Comparison of ENCODE assay signal across 1 cellular context in the genomic region with DNA sequence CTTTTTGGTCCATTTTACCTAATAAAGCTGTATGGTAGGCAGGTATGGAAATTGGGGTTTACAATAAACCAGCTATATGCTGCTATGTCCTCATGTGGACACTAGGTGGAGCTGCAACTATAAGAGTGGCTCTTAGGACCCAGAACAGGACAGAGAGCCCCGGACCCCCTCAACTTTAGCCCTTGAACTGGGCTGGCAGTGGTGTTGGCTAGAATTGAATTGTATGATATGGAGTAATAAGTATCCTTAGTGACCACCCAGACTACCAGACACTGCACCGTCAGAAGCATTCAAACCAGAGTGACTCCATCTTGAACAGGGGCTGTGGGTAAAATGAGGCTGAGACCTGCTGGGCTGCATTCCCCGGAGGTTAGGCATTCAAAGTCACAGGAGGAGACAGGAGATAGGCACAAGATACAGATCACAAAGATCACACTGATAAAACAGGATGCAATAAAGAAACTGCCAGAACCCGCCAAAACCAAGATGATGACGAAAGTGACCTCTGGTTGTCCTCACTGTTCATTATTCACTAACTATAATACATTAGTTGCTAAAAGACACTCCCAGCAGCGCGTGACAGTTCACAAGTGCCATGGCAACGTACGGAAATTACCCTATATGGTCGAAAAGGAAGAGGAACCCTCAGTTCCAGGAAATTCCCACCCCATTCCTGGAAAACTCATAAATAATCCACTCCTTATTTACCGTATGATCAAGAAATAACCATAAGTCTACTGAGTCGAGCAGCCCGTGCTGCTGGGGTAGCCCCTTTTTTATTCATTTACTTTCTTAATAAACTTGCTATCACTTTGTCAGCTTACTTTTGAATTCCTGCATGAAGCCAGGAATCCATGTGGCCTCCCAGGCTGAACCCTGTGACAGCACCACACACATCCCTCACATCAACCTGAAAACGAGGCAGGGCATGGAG.
TF ChIP-seq lines count a peak whose summit lies in the region.

No MANE protein-coding gene starts in this region.

TF ChIP-seq in K562, 482 proteins besides CTCF, POLR2A, EP300 and RAD21 (continued from another document and continues in another):
- TF ChIP-seq, protein P1, sequence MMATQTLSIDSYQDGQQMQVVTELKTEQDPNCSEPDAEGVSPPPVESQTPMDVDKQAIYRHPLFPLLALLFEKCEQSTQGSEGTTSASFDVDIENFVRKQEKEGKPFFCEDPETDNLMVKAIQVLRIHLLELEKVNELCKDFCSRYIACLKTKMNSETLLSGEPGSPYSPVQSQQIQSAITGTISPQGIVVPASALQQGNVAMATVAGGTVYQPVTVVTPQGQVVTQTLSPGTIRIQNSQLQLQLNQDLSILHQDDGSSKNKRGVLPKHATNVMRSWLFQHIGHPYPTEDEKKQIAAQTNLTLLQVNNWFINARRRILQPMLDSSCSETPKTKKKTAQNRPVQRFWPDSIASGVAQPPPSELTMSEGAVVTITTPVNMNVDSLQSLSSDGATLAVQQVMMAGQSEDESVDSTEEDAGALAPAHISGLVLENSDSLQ (IDR thresholded peaks at IDR 0.05) = peak; percentile 96
- no peak for TF ChIP-seq NFYB (IDR thresholded peaks at IDR 0.05; ENCODE audit: extremely low read depth, insufficient read length)
- TF ChIP-seq, protein P2, sequence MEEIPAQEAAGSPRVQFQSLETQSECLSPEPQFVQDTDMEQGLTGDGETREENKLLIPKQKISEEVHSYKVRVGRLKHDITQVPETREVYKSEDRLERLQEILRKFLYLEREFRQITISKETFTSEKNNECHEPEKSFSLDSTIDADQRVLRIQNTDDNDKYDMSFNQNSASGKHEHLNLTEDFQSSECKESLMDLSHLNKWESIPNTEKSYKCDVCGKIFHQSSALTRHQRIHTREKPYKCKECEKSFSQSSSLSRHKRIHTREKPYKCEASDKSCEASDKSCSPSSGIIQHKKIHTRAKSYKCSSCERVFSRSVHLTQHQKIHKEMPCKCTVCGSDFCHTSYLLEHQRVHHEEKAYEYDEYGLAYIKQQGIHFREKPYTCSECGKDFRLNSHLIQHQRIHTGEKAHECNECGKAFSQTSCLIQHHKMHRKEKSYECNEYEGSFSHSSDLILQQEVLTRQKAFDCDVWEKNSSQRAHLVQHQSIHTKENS (CRISPR knock-in tag; IDR thresholded peaks at IDR 0.05) = peak; percentile 92
- TF ChIP-seq KHSRP (IDR thresholded peaks at IDR 0.05) = no peak
- no peak; the same call in 1 of the 2 replicates for TF ChIP-seq ZFX (CRISPR knock-in tag; IDR thresholded peaks at IDR 0.05)
- peak; percentile 95 for TF ChIP-seq BMI1 (IDR thresholded peaks at IDR 0.05; ENCODE audit: low read length)
- TF ChIP-seq NBN (IDR thresholded peaks at IDR 0.05; ENCODE audit: low read depth) = no peak; the same call in 1 of the 2 replicates
- peak; percentile 60; the same call in 1 of the 2 replicates for TF ChIP-seq SMARCC2 (IDR thresholded peaks at IDR 0.05; ENCODE audit: low read depth)
- TF ChIP-seq FOSL1 (tag; conservative IDR thresholded peaks at IDR 0.05) = peak; percentile 90
- TF ChIP-seq KDM1A (IDR thresholded peaks at IDR 0.05) = peak in 1 of 2 experiments; percentile 48; a peak in 1 of 4 replicates
- no peak for TF ChIP-seq MCM5 (IDR thresholded peaks at IDR 0.05; ENCODE audit: low read depth)
- TF ChIP-seq FOS (IDR thresholded peaks at IDR 0.05; ENCODE audit: extremely low read depth, insufficient read length) = no peak
- TF ChIP-seq ZNF12 (CRISPR knock-in tag; IDR thresholded peaks at IDR 0.05) = no peak
- TF ChIP-seq SMAD4 (CRISPR knock-in tag; conservative IDR thresholded peaks at IDR 0.05) = peak; percentile 100
- peak; percentile 89; the same call in 1 of the 2 replicates for TF ChIP-seq RB1 (IDR thresholded peaks at IDR 0.05; ENCODE audit: low read depth)
- TF ChIP-seq ARNT (IDR thresholded peaks at IDR 0.05) = peak; percentile 51 to 58; a peak in 2 of 4 replicates
- no peak for TF ChIP-seq COPS2 (conservative IDR thresholded peaks at IDR 0.05)
- TF ChIP-seq, protein P3, sequence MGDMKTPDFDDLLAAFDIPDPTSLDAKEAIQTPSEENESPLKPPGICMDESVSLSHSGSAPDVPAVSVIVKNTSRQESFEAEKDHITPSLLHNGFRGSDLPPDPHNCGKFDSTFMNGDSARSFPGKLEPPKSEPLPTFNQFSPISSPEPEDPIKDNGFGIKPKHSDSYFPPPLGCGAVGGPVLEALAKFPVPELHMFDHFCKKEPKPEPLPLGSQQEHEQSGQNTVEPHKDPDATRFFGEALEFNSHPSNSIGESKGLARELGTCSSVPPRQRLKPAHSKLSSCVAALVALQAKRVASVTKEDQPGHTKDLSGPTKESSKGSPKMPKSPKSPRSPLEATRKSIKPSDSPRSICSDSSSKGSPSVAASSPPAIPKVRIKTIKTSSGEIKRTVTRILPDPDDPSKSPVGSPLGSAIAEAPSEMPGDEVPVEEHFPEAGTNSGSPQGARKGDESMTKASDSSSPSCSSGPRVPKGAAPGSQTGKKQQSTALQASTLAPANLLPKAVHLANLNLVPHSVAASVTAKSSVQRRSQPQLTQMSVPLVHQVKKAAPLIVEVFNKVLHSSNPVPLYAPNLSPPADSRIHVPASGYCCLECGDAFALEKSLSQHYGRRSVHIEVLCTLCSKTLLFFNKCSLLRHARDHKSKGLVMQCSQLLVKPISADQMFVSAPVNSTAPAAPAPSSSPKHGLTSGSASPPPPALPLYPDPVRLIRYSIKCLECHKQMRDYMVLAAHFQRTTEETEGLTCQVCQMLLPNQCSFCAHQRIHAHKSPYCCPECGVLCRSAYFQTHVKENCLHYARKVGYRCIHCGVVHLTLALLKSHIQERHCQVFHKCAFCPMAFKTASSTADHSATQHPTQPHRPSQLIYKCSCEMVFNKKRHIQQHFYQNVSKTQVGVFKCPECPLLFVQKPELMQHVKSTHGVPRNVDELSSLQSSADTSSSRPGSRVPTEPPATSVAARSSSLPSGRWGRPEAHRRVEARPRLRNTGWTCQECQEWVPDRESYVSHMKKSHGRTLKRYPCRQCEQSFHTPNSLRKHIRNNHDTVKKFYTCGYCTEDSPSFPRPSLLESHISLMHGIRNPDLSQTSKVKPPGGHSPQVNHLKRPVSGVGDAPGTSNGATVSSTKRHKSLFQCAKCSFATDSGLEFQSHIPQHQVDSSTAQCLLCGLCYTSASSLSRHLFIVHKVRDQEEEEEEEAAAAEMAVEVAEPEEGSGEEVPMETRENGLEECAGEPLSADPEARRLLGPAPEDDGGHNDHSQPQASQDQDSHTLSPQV (IDR thresholded peaks at IDR 0.05) = peak; percentile 100
- no peak for TF ChIP-seq POLR2G (IDR thresholded peaks at IDR 0.05; ENCODE audit: low read depth, low read length)
- no peak for TF ChIP-seq SAFB (IDR thresholded peaks at IDR 0.05; ENCODE audit: borderline replicate concordance, low read depth, low read length)
- TF ChIP-seq ZNF134 (CRISPR knock-in tag; conservative IDR thresholded peaks at IDR 0.05) = peak; percentile 97
- peak; percentile 26; the same call in 1 of the 2 replicates for TF ChIP-seq MAFK (IDR thresholded peaks at IDR 0.05; ENCODE audit: low read length)
- peak; percentile 99 for TF ChIP-seq ZNF57 (CRISPR knock-in tag; IDR thresholded peaks at IDR 0.05)
- peak; percentile 30; the same call in 1 of the 2 replicates for TF ChIP-seq CBFA2T2 (conservative IDR thresholded peaks at IDR 0.05)
- peak; percentile 96 for TF ChIP-seq KLF10 (CRISPR knock-in tag; IDR thresholded peaks at IDR 0.05)
- peak; percentile 92 for TF ChIP-seq NFIX (CRISPR knock-in tag; IDR thresholded peaks at IDR 0.05; ENCODE audit: low read depth)
- TF ChIP-seq ESRRA (IDR thresholded peaks at IDR 0.05; ENCODE audit: borderline replicate concordance, low read depth) = peak; percentile 99
- peak; percentile 63 to 82; a peak in 2 of 4 replicates for TF ChIP-seq TRIM24 (IDR thresholded peaks at IDR 0.05)
- TF ChIP-seq ZNF778 (CRISPR knock-in tag; IDR thresholded peaks at IDR 0.05) = peak; percentile 99
- TF ChIP-seq, protein P4, sequence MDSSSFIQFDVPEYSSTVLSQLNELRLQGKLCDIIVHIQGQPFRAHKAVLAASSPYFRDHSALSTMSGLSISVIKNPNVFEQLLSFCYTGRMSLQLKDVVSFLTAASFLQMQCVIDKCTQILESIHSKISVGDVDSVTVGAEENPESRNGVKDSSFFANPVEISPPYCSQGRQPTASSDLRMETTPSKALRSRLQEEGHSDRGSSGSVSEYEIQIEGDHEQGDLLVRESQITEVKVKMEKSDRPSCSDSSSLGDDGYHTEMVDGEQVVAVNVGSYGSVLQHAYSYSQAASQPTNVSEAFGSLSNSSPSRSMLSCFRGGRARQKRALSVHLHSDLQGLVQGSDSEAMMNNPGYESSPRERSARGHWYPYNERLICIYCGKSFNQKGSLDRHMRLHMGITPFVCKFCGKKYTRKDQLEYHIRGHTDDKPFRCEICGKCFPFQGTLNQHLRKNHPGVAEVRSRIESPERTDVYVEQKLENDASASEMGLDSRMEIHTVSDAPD (CRISPR knock-in tag; IDR thresholded peaks at IDR 0.05) = peak; percentile 99
- peak; percentile 73 for TF ChIP-seq MTA2 (IDR thresholded peaks at IDR 0.05; ENCODE audit: low read depth)
- TF ChIP-seq SMC3 (conservative IDR thresholded peaks at IDR 0.05; ENCODE audit: insufficient read depth, low read depth, low read length) = peak; percentile 73
- TF ChIP-seq ZKSCAN3 (CRISPR knock-in tag; IDR thresholded peaks at IDR 0.05) = peak; percentile 96
- TF ChIP-seq ETV5 (CRISPR knock-in tag; IDR thresholded peaks at IDR 0.05; ENCODE audit: low read depth) = no peak
- peak; percentile 99 for TF ChIP-seq NR2F6 (CRISPR knock-in tag; IDR thresholded peaks at IDR 0.05)
- TF ChIP-seq MAZ (CRISPR knock-in tag; conservative IDR thresholded peaks at IDR 0.05 in 1 of 2, IDR thresholded peaks at IDR 0.05 in 1 of 2) = peak in 1 of 2 experiments; percentile 100; a peak in 3 of 4 replicates
- TF ChIP-seq HNRNPK (IDR thresholded peaks at IDR 0.05; ENCODE audit: low read depth, low read length, poor library complexity, severe bottlenecking) = no peak
- TF ChIP-seq SRSF9 (IDR thresholded peaks at IDR 0.05; ENCODE audit: borderline replicate concordance, low read depth, low read length) = no peak
- TF ChIP-seq RBM39 (optimal IDR thresholded peaks at IDR 0.05; ENCODE audit: low read depth, low read length) = no peak
- TF ChIP-seq ETV1 (tag; conservative IDR thresholded peaks at IDR 0.05; ENCODE audit: low read depth) = peak; percentile 99
- TF ChIP-seq ZFP30 (CRISPR knock-in tag; IDR thresholded peaks at IDR 0.05; ENCODE audit: borderline replicate concordance) = peak; percentile 94
- TF ChIP-seq, protein P5, sequence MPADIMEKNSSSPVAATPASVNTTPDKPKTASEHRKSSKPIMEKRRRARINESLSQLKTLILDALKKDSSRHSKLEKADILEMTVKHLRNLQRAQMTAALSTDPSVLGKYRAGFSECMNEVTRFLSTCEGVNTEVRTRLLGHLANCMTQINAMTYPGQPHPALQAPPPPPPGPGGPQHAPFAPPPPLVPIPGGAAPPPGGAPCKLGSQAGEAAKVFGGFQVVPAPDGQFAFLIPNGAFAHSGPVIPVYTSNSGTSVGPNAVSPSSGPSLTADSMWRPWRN (IDR thresholded peaks at IDR 0.05; ENCODE audit: low read depth) = 0 out of 2 replicates have a peak, but pooled peaks have one; percentile 30
- TF ChIP-seq CHD2 (IDR thresholded peaks at IDR 0.05; ENCODE audit: low read depth, low read length) = peak; percentile 35; the same call in 1 of the 2 replicates
- TF ChIP-seq KLF6 (CRISPR knock-in tag; IDR thresholded peaks at IDR 0.05; ENCODE audit: borderline replicate concordance) = peak; percentile 100
- TF ChIP-seq YBX1 (IDR thresholded peaks at IDR 0.05) = no peak
- peak; percentile 81 for TF ChIP-seq ARID1B (IDR thresholded peaks at IDR 0.05)
- TF ChIP-seq HDAC6 (IDR thresholded peaks at IDR 0.05; ENCODE audit: low read depth, low read length) = no peak
- TF ChIP-seq, protein P6, sequence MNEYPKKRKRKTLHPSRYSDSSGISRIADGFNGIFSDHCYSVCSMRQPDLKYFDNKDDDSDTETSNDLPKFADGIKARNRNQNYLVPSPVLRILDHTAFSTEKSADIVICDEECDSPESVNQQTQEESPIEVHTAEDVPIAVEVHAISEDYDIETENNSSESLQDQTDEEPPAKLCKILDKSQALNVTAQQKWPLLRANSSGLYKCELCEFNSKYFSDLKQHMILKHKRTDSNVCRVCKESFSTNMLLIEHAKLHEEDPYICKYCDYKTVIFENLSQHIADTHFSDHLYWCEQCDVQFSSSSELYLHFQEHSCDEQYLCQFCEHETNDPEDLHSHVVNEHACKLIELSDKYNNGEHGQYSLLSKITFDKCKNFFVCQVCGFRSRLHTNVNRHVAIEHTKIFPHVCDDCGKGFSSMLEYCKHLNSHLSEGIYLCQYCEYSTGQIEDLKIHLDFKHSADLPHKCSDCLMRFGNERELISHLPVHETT (CRISPR knock-in tag; conservative IDR thresholded peaks at IDR 0.05 in 1 of 2, IDR thresholded peaks at IDR 0.05 in 1 of 2) = peak in 1 of 2 experiments; percentile 100; a peak in 2 of 4 replicates
- no peak; the same call in 1 of the 2 replicates for TF ChIP-seq CBX1 (IDR thresholded peaks at IDR 0.05; ENCODE audit: low read depth)
- TF ChIP-seq TARDBP (IDR thresholded peaks at IDR 0.05) = no peak; the same call in 1 of the 2 replicates
- TF ChIP-seq ZNF507 (tag; conservative IDR thresholded peaks at IDR 0.05) = peak; percentile 92
- no peak for TF ChIP-seq HCFC1 (IDR thresholded peaks at IDR 0.05; ENCODE audit: low read depth, low read length)
- TF ChIP-seq RBM25 (IDR thresholded peaks at IDR 0.05; ENCODE audit: low read depth, low read length, severe bottlenecking) = peak; percentile 11
- TF ChIP-seq ELF4 (CRISPR knock-in tag; IDR thresholded peaks at IDR 0.05) = peak; percentile 100
- TF ChIP-seq HEY1 (CRISPR knock-in tag; IDR thresholded peaks at IDR 0.05; ENCODE audit: borderline replicate concordance) = peak; percentile 99
- TF ChIP-seq RCOR1 (IDR thresholded peaks at IDR 0.05; ENCODE audit: borderline replicate concordance in 1 of 2, low read depth in 2 of 2, low read length in 2 of 2) = 0 out of 4 replicates have a peak, but pooled peaks of 1 of the 2 experiments have one; percentile 3
- TF ChIP-seq, protein P7, sequence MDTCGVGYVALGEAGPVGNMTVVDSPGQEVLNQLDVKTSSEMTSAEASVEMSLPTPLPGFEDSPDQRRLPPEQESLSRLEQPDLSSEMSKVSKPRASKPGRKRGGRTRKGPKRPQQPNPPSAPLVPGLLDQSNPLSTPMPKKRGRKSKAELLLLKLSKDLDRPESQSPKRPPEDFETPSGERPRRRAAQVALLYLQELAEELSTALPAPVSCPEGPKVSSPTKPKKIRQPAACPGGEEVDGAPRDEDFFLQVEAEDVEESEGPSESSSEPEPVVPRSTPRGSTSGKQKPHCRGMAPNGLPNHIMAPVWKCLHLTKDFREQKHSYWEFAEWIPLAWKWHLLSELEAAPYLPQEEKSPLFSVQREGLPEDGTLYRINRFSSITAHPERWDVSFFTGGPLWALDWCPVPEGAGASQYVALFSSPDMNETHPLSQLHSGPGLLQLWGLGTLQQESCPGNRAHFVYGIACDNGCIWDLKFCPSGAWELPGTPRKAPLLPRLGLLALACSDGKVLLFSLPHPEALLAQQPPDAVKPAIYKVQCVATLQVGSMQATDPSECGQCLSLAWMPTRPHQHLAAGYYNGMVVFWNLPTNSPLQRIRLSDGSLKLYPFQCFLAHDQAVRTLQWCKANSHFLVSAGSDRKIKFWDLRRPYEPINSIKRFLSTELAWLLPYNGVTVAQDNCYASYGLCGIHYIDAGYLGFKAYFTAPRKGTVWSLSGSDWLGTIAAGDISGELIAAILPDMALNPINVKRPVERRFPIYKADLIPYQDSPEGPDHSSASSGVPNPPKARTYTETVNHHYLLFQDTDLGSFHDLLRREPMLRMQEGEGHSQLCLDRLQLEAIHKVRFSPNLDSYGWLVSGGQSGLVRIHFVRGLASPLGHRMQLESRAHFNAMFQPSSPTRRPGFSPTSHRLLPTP (IDR thresholded peaks at IDR 0.05; ENCODE audit: borderline replicate concordance, extremely low read depth, insufficient read length) = no peak
